In genomic region chr6:170067923-170068360, GRCh38 we compare ENCODE assay signal across 21 cellular contexts.
DNase-seq lines count a peak whose midpoint lies in the region; ATAC-seq, FAIRE-seq and TF ChIP-seq lines count a peak whose summit lies in the region.
"Had no signal": no experiment of that assay in that cellular context is flagged by ENCODE, and none has a peak within 500 bp of the region (broad histone marks: within the 10 kb centered on the region; RNA-seq: fewer than 3 reads in every experiment).

No MANE protein-coding gene starts in this region.

- no peak overlapping the region for H3K27ac ChIP-seq in right atrium auricular region
- no peak overlapping the region for H3K27ac ChIP-seq in kidney (ENCODE audit: low read depth in 2 of 2, low read length in 2 of 2)
- no peak overlapping the region for H3K27ac ChIP-seq in ovary
- H3K27ac ChIP-seq in aorta (ENCODE audit: low read depth in 1 of 2, low read length in 2 of 2): no peak overlapping the region
- H3K27ac ChIP-seq: gastrocnemius medialis, pancreas had no signal

- H3K9me3 ChIP-seq in right atrium auricular region (peaks cover 0 to 13% of the 10 kb centered on the region in 2 donors), kidney (ENCODE audit: control insufficient read depth in 1 of 2, low read length in 2 of 2) (peaks cover 7 to 11% of the 10 kb centered on the region in 2 donors), ovary (peaks cover 0 to 3% of the 10 kb centered on the region in 2 donors), aorta (ENCODE audit: control insufficient read depth, low read length) (no peaks in the 10 kb centered on the region)
- H3K9me3 ChIP-seq: BE2C, gastrocnemius medialis, pancreas had no signal

- peak; percentile 37 for DNase-seq in Right ventricle myocardium inferior (ENCODE audit: missing footprints)
- no peak for DNase-seq in right atrium auricular region (ENCODE audit: low spot score)
- DNase-seq in kidney: peak; percentile 40
- peak in 3 of 5 donors; percentile 6 to 10 (median 7) for DNase-seq in ovary
- DNase-seq in aorta: peak; percentile 31 to 55
- no peak for DNase-seq in RPMI8226
- DNase-seq in NCI-H82 (lab: John Stamatoyannopoulos, UW): no peak
- DNase-seq: ACHN; activated B cell treated with CpG ODN at 0.5 μM for 24 hours; activated CD4-positive, alpha-beta T cell treated with anti-CD3 and anti-CD28 coated beads, Interleukin-2, amount 50 U/mL, for 48 hours; BE2C; H7; MV-4-11; NCI-H146; stimulated activated CD4-positive, alpha-beta T cell treated with anti-CD3 and anti-CD28 coated beads, Interleukin-4, amount 100 ng/mL, for 4 hours; stimulated activated naive B cell treated with anti-CD40 and anti-IgM and Interleukin-4, amounts not matched to agents 10 μg/mL and 1 μg/mL and 100 μg/mL, for 72 hours had no signal

- no peak for TF ChIP-seq POLR2A in ovary (IDR thresholded peaks at IDR 0.05)

- no peak for TF ChIP-seq CTCF in right atrium auricular region (IDR thresholded peaks at IDR 0.05)
- TF ChIP-seq CTCF in kidney (IDR thresholded peaks at IDR 0.05; ENCODE audit: borderline replicate concordance, extremely low read depth, insufficient read depth): no peak
- TF ChIP-seq CTCF in ovary (IDR thresholded peaks at IDR 0.05): no peak

- FAIRE-seq in kidney (lab: Jason Lieb, UNC): no peak
- FAIRE-seq: pancreas had no signal

- intact Hi-C loops in Right ventricle myocardium inferior (cut with DNase I): no loop called here
- intact Hi-C loops in kidney (cut with DNase I): no loop called here
- intact Hi-C loops in ovary (cut with DNase I): no loop called here
- intact Hi-C loops in aorta (cut with DNase I): no loop called here

- no peaks in the 10 kb centered on the region for H3K4me1 ChIP-seq in right atrium auricular region
- no peaks in the 10 kb centered on the region for H3K4me1 ChIP-seq in kidney (ENCODE audit: control insufficient read depth in 1 of 2, insufficient read depth in 1 of 2, low read depth in 1 of 2, low read length in 2 of 2)
- peaks cover 4% of the 10 kb centered on the region for H3K4me1 ChIP-seq in ovary (ENCODE audit: insufficient read depth)
- no peaks in the 10 kb centered on the region for H3K4me1 ChIP-seq in aorta (ENCODE audit: control insufficient read depth in 1 of 2, insufficient read depth in 2 of 2, low read length in 2 of 2)
- H3K4me1 ChIP-seq: BE2C, gastrocnemius medialis, pancreas had no signal

- no peak overlapping the region for H3K4me3 ChIP-seq in right atrium auricular region
- no peak overlapping the region for H3K4me3 ChIP-seq in kidney (ENCODE audit: low read length in 2 of 2)
- no peak overlapping the region for H3K4me3 ChIP-seq in ovary
- H3K4me3 ChIP-seq in aorta (ENCODE audit: low read length in 2 of 2): no peak overlapping the region
- H3K4me3 ChIP-seq: gastrocnemius medialis, pancreas had no signal

- H3K27me3 ChIP-seq in right atrium auricular region: no peaks in the 10 kb centered on the region
- H3K27me3 ChIP-seq in ovary: no peaks in the 10 kb centered on the region
- peaks cover 0 to 2% of the 10 kb centered on the region in 2 donors for H3K27me3 ChIP-seq in aorta (ENCODE audit: control insufficient read depth in 1 of 2, insufficient read depth in 2 of 2, low read length in 1 of 2)
- H3K27me3 ChIP-seq: BE2C, gastrocnemius medialis, pancreas had no signal

- ATAC-seq in Right ventricle myocardium inferior (no peak), aorta (ENCODE audit: low FRiP score) (peak; percentile 33), SK-N-SH treated with all-trans-retinoic acid at 6 μM for 48 hours (no peak)
- ATAC-seq: gastrocnemius medialis; left colon; naive thymus-derived CD8-positive, alpha-beta T cell; pancreas; stimulated activated naive B cell treated with anti-CD40 and anti-IgM and Interleukin-4, amounts not matched to agents 10 μg/mL and 1 μg/mL and 100 μg/mL, for 72 hours had no signal

- WGBS in ovary, 3 donors: 85 to 87% (median 87%) methylated on average over 12 of the region's 12 CpGs
- WGBS in aorta, 2 donors: 90 to 95% methylated on average over 12 of the region's 12 CpGs

- H3K9ac ChIP-seq in kidney (ENCODE audit: low read length in 2 of 2): no peak overlapping the region

- no peak for TF ChIP-seq EP300 in ovary (IDR thresholded peaks at IDR 0.05)

- H3K36me3 ChIP-seq in right atrium auricular region (no peaks in the 10 kb centered on the region), kidney (ENCODE audit: control insufficient read depth in 1 of 2, insufficient read depth in 2 of 2, low read length in 2 of 2) (no peaks in the 10 kb centered on the region), ovary (no peaks in the 10 kb centered on the region), aorta (ENCODE audit: control insufficient read depth in 1 of 2, insufficient read depth in 2 of 2, low read length in 1 of 2) (no peaks in the 10 kb centered on the region)
- H3K36me3 ChIP-seq: BE2C, gastrocnemius medialis, pancreas had no signal

TF ChIP-seq in SK-N-SH treated with all-trans-retinoic acid at 6 μM for 48 hours, 23 proteins besides CTCF, POLR2A, EP300 and RAD21 (continues in another document):
- TF ChIP-seq CREB5 (CRISPR knock-in tag; IDR thresholded peaks at IDR 0.05; ENCODE audit: low read depth) (no peak), GLIS3 (CRISPR knock-in tag; IDR thresholded peaks at IDR 0.05) (no peak), CSRNP3 (CRISPR knock-in tag; IDR thresholded peaks at IDR 0.05) (no peak), TSHZ2 (CRISPR knock-in tag; IDR thresholded peaks at IDR 0.05) (no peak), ZFP30 (CRISPR knock-in tag; IDR thresholded peaks at IDR 0.05) (no peak), SNAI2 (CRISPR knock-in tag; IDR thresholded peaks at IDR 0.05) (no peak), ZNF565 (CRISPR knock-in tag; conservative IDR thresholded peaks at IDR 0.05; ENCODE audit: low read depth) (no peak), ZNF8 (CRISPR knock-in tag; IDR thresholded peaks at IDR 0.05) (no peak), CSDC2 (CRISPR knock-in tag; IDR thresholded peaks at IDR 0.05) (no peak), ESRRG (CRISPR knock-in tag; IDR thresholded peaks at IDR 0.05) (no peak), ZNF70 (CRISPR knock-in tag; IDR thresholded peaks at IDR 0.05) (no peak), ARNTL (CRISPR knock-in tag; IDR thresholded peaks at IDR 0.05; ENCODE audit: borderline replicate concordance, low read depth) (no peak), OSR1 (CRISPR knock-in tag; IDR thresholded peaks at IDR 0.05) (no peak), ZC3H10 (CRISPR knock-in tag; IDR thresholded peaks at IDR 0.05) (no peak), BACH2 (CRISPR knock-in tag; IDR thresholded peaks at IDR 0.05; ENCODE audit: borderline replicate concordance) (no peak)

Comparison
In these comparisons a context has a peak if more than half of its experiments do, and no peak if none do; other contexts are left out.
1. DNase-seq: peak in Right ventricle myocardium inferior (single experiment), kidney (single experiment), ovary (3 of 5) and aorta (2 of 2); none in right atrium auricular region (single experiment), RPMI8226 (single experiment) and NCI-H82 (single experiment).